Comparison of ENCODE assay signal across 27 cellular contexts in the genomic region with DNA sequence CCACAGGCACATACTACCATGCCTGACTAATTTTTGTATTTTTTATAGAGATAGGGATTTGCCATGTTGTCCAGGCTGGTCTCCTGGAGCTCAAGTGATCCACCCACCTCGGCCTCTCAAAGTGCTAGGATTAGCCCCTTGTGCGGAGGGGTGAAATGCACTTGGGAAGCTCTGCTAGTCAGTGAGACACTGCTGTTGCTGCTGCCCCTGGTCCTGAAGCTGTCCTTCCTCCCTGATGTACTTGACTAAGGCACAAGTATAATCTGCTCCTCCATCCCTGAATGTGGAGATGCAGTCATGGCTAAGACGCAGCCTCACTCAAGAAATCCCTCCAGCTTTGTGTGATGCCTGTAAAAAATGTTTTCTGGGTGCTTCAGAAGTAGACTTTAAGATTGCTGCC.
"Had no signal": no experiment of that assay in that cellular context is flagged by ENCODE, and none has a peak within 500 bp of the region (broad histone marks: within the 10 kb centered on the region; RNA-seq: fewer than 3 reads in every experiment).

No MANE protein-coding gene starts in this region.

- H3K36me3 Mint-ChIP-seq: immature natural killer cell; naive thymus-derived CD4-positive, alpha-beta T cell; natural killer cell treated with Interleukin-12 subunit alpha and Interleukin-12 subunit beta and Interleukin-15 and Interleukin-18, amount 100 ng/mL, for 72 hours; stimulated activated naive B cell treated with anti-CD40 and anti-IgM and Interleukin-4, amounts not matched to agents 10 μg/mL and 1 μg/mL and 100 μg/mL, for 72 hours had no signal

- H3K9me3 Mint-ChIP-seq: natural killer cell treated with Interleukin-12 subunit alpha and Interleukin-12 subunit beta and Interleukin-15 and Interleukin-18, amount 100 ng/mL, for 72 hours had no signal

- H3K27ac ChIP-seq: left ventricle myocardium inferior, pancreas, prostate gland, skin epidermis, stomach, testis, thyroid gland, transverse colon, upper lobe of left lung, vagina had no signal

- H3K4me3 Mint-ChIP-seq: immature natural killer cell; naive thymus-derived CD4-positive, alpha-beta T cell; natural killer cell treated with Interleukin-12 subunit alpha and Interleukin-12 subunit beta and Interleukin-15 and Interleukin-18, amount 100 ng/mL, for 72 hours; stimulated activated naive B cell treated with anti-CD40 and anti-IgM and Interleukin-4, amounts not matched to agents 10 μg/mL and 1 μg/mL and 100 μg/mL, for 72 hours had no signal

- H3K9me3 ChIP-seq: mucosa of descending colon, pancreas, prostate gland, stomach, testis, thyroid gland, transverse colon, upper lobe of left lung, vagina had no signal

- H3K4me1 ChIP-seq: left ventricle myocardium inferior, pancreas, prostate gland, stomach, testis, thyroid gland, transverse colon, upper lobe of left lung, vagina had no signal

- DNase-seq: hippocampal formation; immature natural killer cell; kidney; left colon; left ventricle myocardium inferior; midbrain; mucosa of descending colon; naive thymus-derived CD4-positive, alpha-beta T cell; pancreas; retina; right cardiac atrium; stimulated activated CD4-positive, alpha-beta T cell treated with anti-CD3 and anti-CD28 coated beads, Interleukin-12 subunit alpha, Interleukin-12 subunit beta, amount 100 ng/mL, for 4 hours; stimulated activated CD4-positive, alpha-beta T cell treated with anti-CD3 and anti-CD28 coated beads, Interleukin-15, amount 100 ng/mL, for 24 hours; stimulated activated CD4-positive, alpha-beta T cell treated with anti-CD3 and anti-CD28 coated beads, Interleukin-2, amount 100 ng/mL, for 24 hours; stimulated activated CD4-positive, alpha-beta T cell treated with anti-CD3 and anti-CD28 coated beads, Interleukin-4, amount 100 ng/mL, for 1 hour; stimulated activated naive B cell treated with anti-CD40 and anti-IgM and Interleukin-4, amounts not matched to agents 10 μg/mL and 1 μg/mL and 100 μg/mL, for 72 hours; stimulated activated naive CD8-positive, alpha-beta T cell treated with anti-CD3 and anti-CD28 coated beads, Interleukin-15, Interleukin-2, amounts not matched to agents 100 U/mL and 50 U/mL, for 24 hours; stomach; testis; transverse colon; upper lobe of left lung had no signal

- H3K4me1 Mint-ChIP-seq: immature natural killer cell; naive thymus-derived CD4-positive, alpha-beta T cell; stimulated activated naive B cell treated with anti-CD40 and anti-IgM and Interleukin-4, amounts not matched to agents 10 μg/mL and 1 μg/mL and 100 μg/mL, for 72 hours had no signal

- H3K36me3 ChIP-seq: left ventricle myocardium inferior, pancreas, prostate gland, stomach, thyroid gland, transverse colon, upper lobe of left lung, vagina had no signal

- H3K4me3 ChIP-seq: left ventricle myocardium inferior, lung, mucosa of descending colon, pancreas, prostate gland, skin epidermis, stomach, testis, thyroid gland, transverse colon, upper lobe of left lung, vagina had no signal

- H3K27ac Mint-ChIP-seq: immature natural killer cell; naive thymus-derived CD4-positive, alpha-beta T cell; natural killer cell treated with Interleukin-12 subunit alpha and Interleukin-12 subunit beta and Interleukin-15 and Interleukin-18, amount 100 ng/mL, for 72 hours; stimulated activated naive B cell treated with anti-CD40 and anti-IgM and Interleukin-4, amounts not matched to agents 10 μg/mL and 1 μg/mL and 100 μg/mL, for 72 hours had no signal
